12 cellular contexts compared by ENCODE assay signal in genomic region chr1:170927955-170928850, GRCh38. TPM values are rescaled to one million over a fixed set of nuclear protein-coding genes. Genes with fewer than 3 reads are reported as not detected.
DNase-seq lines count a peak whose midpoint lies in the region; ATAC-seq and TF ChIP-seq lines count a peak whose summit lies in the region.
"Had no signal": no experiment of that assay in that cellular context is flagged by ENCODE, and none has a peak within 500 bp of the region (broad histone marks: within the 10 kb centered on the region; RNA-seq: fewer than 3 reads in every experiment).

No MANE protein-coding gene starts in this region.

- intact Hi-C loops in colonic mucosa (cut with DNase I) = loop anchor here (2.0 kb wide), 1 partner anchor 239 kb away; no protein-coding TSS in a partner anchor

- TF ChIP-seq RAD21 in neural cell (conservative IDR thresholded peaks at IDR 0.05) = peak; percentile 63

- no peaks in the 10 kb centered on the region for H4K20me1 ChIP-seq in DND-41 (ENCODE audit: insufficient read depth, low read length)
- H4K20me1 ChIP-seq in neural cell (ENCODE audit: insufficient read depth) = no peaks in the 10 kb centered on the region

- DNase-seq in DND-41 (no peak), NCI-H526 treated with DMSO at 0.1 percent for 48 hours (lab: John Stamatoyannopoulos, UW) (peak; percentile 44), colonic mucosa (no peak), upper lobe of left lung (no peak)
- no peak for DNase-seq in central memory CD4-positive, alpha-beta T cell
- DNase-seq: NCI-H1436 had no signal

- no peak for TF ChIP-seq POLR2A in upper lobe of left lung (IDR thresholded peaks at IDR 0.05)

- no peaks in the 10 kb centered on the region for H3F3A ChIP-seq in neural cell (ENCODE audit: insufficient read depth, low read length, poor library complexity, severe bottlenecking)

- 70 to 74% methylated on average over 8 of the region's 8 CpGs for WGBS in upper lobe of left lung, 2 donors

- H3K27ac ChIP-seq in DND-41 (ENCODE audit: low read length) (no peak overlapping the region), colonic mucosa (no peak overlapping the region), neural cell (ENCODE audit: low read length) (no peak overlapping the region), upper lobe of left lung (peak overlapping the region in 1 of 4 donors; percentile 21)

- no peaks in the 10 kb centered on the region for H3K79me2 ChIP-seq in DND-41 (ENCODE audit: insufficient read depth, low read length)
- no peaks in the 10 kb centered on the region for H3K79me2 ChIP-seq in neural cell (replicated peaks; ENCODE audit: insufficient read depth, low read length)

- H3K36me3 ChIP-seq in DND-41 (ENCODE audit: insufficient read depth, low read length) (no peaks in the 10 kb centered on the region), colonic mucosa (no peaks in the 10 kb centered on the region), neural cell (ENCODE audit: insufficient read depth, low read length) (no peaks in the 10 kb centered on the region), upper lobe of left lung (no peaks in the 10 kb centered on the region)

- H3K9me3 ChIP-seq in DND-41 (ENCODE audit: insufficient read depth, low read length, severe bottlenecking) = no peaks in the 10 kb centered on the region
- no peaks in the 10 kb centered on the region for H3K9me3 ChIP-seq in colonic mucosa
- no peaks in the 10 kb centered on the region for H3K9me3 ChIP-seq in neural cell (ENCODE audit: low read length)
- no peaks in the 10 kb centered on the region for H3K9me3 ChIP-seq in upper lobe of left lung

- H3K4me1 ChIP-seq in DND-41 (ENCODE audit: insufficient read depth, low read length) (peaks cover 9% of the 10 kb centered on the region), colonic mucosa (no peaks in the 10 kb centered on the region), upper lobe of left lung (peaks cover 0 to 17% (median 1%) of the 10 kb centered on the region in 4 donors)

- no peaks in the 10 kb centered on the region for H3K27me3 ChIP-seq in DND-41 (ENCODE audit: insufficient read depth, low read length, poor library complexity)
- no peaks in the 10 kb centered on the region for H3K27me3 ChIP-seq in colonic mucosa
- H3K27me3 ChIP-seq in neural cell (ENCODE audit: insufficient read depth, low read depth, low read length) = no peaks in the 10 kb centered on the region
- no peaks in the 10 kb centered on the region for H3K27me3 ChIP-seq in upper lobe of left lung

- H2AFZ ChIP-seq in DND-41 (ENCODE audit: low read depth, low read length) = 0 out of 2 replicates have a peak overlapping the region, but pooled peaks have one; percentile 32
- no peak overlapping the region for H2AFZ ChIP-seq in neural cell (ENCODE audit: low read depth, low read length)

- no peaks in the 10 kb centered on the region for H3K9me2 ChIP-seq in neural cell (ENCODE audit: insufficient read depth, low read length)

- H3K4me3 ChIP-seq in DND-41 (ENCODE audit: low read depth in 1 of 2, low read length in 2 of 2) = no peak overlapping the region
- no peak overlapping the region for H3K4me3 ChIP-seq in colonic mucosa
- no peak overlapping the region for H3K4me3 ChIP-seq in neural cell (ENCODE audit: low read length)
- H3K4me3 ChIP-seq in upper lobe of left lung = no peak overlapping the region
- H3K4me3 ChIP-seq: coronary artery had no signal

- TF ChIP-seq EP300 in neural cell (conservative IDR thresholded peaks at IDR 0.05; ENCODE audit: poor library complexity, severe bottlenecking) = no peak
- TF ChIP-seq EP300 in upper lobe of left lung (IDR thresholded peaks at IDR 0.05) = no peak

- ATAC-seq in DND-41 (ENCODE audit: insufficient read depth, low read depth) (no peak), upper lobe of left lung (ENCODE audit: low FRiP score in 2 of 2) (no peak), HG03025 (IDR thresholded peaks at IDR 0.05; ENCODE audit: low FRiP score, unreplicated experiment) (no peak), GM21360 (IDR thresholded peaks at IDR 0.05; ENCODE audit: unreplicated experiment) (no peak)
- ATAC-seq: natural killer cell treated with Interleukin-12 subunit alpha and Interleukin-12 subunit beta and Interleukin-15 and Interleukin-18, amount 100 ng/mL, for 72 hours had no signal

- H3K9ac ChIP-seq in DND-41 (ENCODE audit: low read depth, low read length) (no peak overlapping the region), colonic mucosa (ENCODE audit: low read depth in 2 of 2, low read length in 2 of 2) (no peak overlapping the region), neural cell (ENCODE audit: low read length) (no peak overlapping the region)

- TF ChIP-seq CTCF in DND-41 (IDR thresholded peaks at IDR 0.05; ENCODE audit: borderline replicate concordance, extremely low read depth, low read length, poor library complexity, severe bottlenecking) = peak; percentile 41
- TF ChIP-seq CTCF in colonic mucosa (IDR thresholded peaks at IDR 0.05) = peak; percentile 31
- peak; percentile 57 for TF ChIP-seq CTCF in neural cell (IDR thresholded peaks at IDR 0.05; ENCODE audit: poor library complexity, severe bottlenecking)
- no peak for TF ChIP-seq CTCF in upper lobe of left lung (IDR thresholded peaks at IDR 0.05)

- H3K4me2 ChIP-seq in DND-41 (ENCODE audit: insufficient read depth, low read length) = no peak overlapping the region
- H3K4me2 ChIP-seq in neural cell (ENCODE audit: low read length) = no peak overlapping the region

TF ChIP-seq in neural cell, 6 proteins besides CTCF, POLR2A, EP300 and RAD21:
- peak; percentile 65 for TF ChIP-seq SMC3 (conservative IDR thresholded peaks at IDR 0.05; ENCODE audit: poor library complexity)
- no peak for TF ChIP-seq TAF1 (IDR thresholded peaks at IDR 0.05; ENCODE audit: low read depth)

RNA-seq across cellular contexts. Expression of gene MROH9, which starts 7.1 kb away (rescaled TPM):
- total RNA-seq in colonic mucosa (not detected), upper lobe of left lung (1 to 10 TPM in 3 of 6 donors, under 1 TPM in 2, not detected in 1; 0.34 to 4.1 (median 1.6) TPM)
- not detected in 2 replicates for polyA plus RNA-seq in neural cell
- not detected in 2 replicates for polyA minus RNA-seq in neural cell
- total RNA-seq: natural killer cell treated with Interleukin-12 subunit alpha and Interleukin-12 subunit beta and Interleukin-15 and Interleukin-18, amount 100 ng/mL, for 72 hours; RPMI7951 had no signal

Comparison
In these comparisons a context has a peak if more than half of its experiments do, and no peak if none do; other contexts are left out.
1. CTCF ChIP-seq: peak in DND-41 (single experiment), colonic mucosa (single experiment) and neural cell (single experiment); none in upper lobe of left lung (0 of 6).